Comparison of ENCODE assay signal across 30 cellular contexts in genomic region chr5:167893271-167893670, GRCh38.
"Had no signal": no experiment of that assay in that cellular context is flagged by ENCODE, and none has a peak within 500 bp of the region (broad histone marks: within the 10 kb centered on the region; RNA-seq: fewer than 3 reads in every experiment).

No MANE protein-coding gene starts in this region.

- H3K9ac ChIP-seq: parathyroid adenoma had no signal

- H3K27me3 ChIP-seq: neutrophil, ovary, right lobe of liver, spleen, suprapubic skin, testis, transverse colon, upper lobe of right lung, uterus had no signal

- H3K79me2 ChIP-seq: parathyroid adenoma had no signal

- DNase-seq: naive thymus-derived CD8-positive, alpha-beta T cell; nephron progenitor cell; nucleus accumbens; ovary; posterior cingulate gyrus; psoas muscle; right cardiac atrium; right lobe of liver; spleen; stimulated activated CD4-positive, alpha-beta T cell treated with anti-CD3 and anti-CD28 coated beads, Interleukin-12 subunit alpha, Interleukin-12 subunit beta, amount 100 ng/mL, for 4 hours; stimulated activated CD4-positive, alpha-beta T cell treated with anti-CD3 and anti-CD28 coated beads, Interleukin-1b, Interleukin-23, amount 100 ng/mL, for 48 hours; stimulated activated CD4-positive, alpha-beta T cell treated with anti-CD3 and anti-CD28 coated beads, Interleukin-4, amount 100 ng/mL, for 1 hour; stimulated activated CD4-positive, alpha-beta T cell treated with anti-CD3 and anti-CD28 coated beads, Interleukin-4, amount 100 ng/mL, for 4 hours; stimulated activated CD8-positive, alpha-beta memory T cell treated with anti-CD3 and anti-CD28 coated beads, Interleukin-4, amount 100 ng/mL, for 48 hours; stimulated activated naive CD4-positive, alpha-beta T cell; stimulated activated naive CD8-positive, alpha-beta T cell treated with anti-CD3 and anti-CD28 coated beads, Interleukin-15, amount 100 ng/mL, for 72 hours; stimulated activated naive CD8-positive, alpha-beta T cell treated with anti-CD3 and anti-CD28 coated beads, Interleukin-15, Interleukin-2, amounts not matched to agents 100 U/mL and 50 U/mL, for 24 hours; substantia nigra; testis; tibial artery; transverse colon; upper lobe of right lung; uterus had no signal

- H3K36me3 ChIP-seq: neutrophil, ovary, right lobe of liver, spleen, suprapubic skin, tibial artery, transverse colon, upper lobe of right lung, uterus had no signal

- H3K4me1 ChIP-seq: parathyroid adenoma, psoas muscle, spleen, suprapubic skin, testis, tibial artery, transverse colon, upper lobe of right lung, uterus had no signal

- H3K4me3 ChIP-seq: ovary, psoas muscle, right lobe of liver, skin epidermis, smooth muscle cell, spleen, suprapubic skin, testis, tibial artery, transverse colon, upper lobe of right lung, uterus had no signal

- H3K9me3 ChIP-seq: neutrophil, ovary, psoas muscle, right lobe of liver, spleen, suprapubic skin, testis, tibial artery, transverse colon, upper lobe of right lung, uterus had no signal

- H3K4me2 ChIP-seq: smooth muscle cell had no signal

- H3K27ac ChIP-seq: neutrophil, ovary, parathyroid adenoma, psoas muscle, right lobe of liver, skin epidermis, spleen, suprapubic skin, testis, tibial artery, transverse colon, upper lobe of right lung, uterus had no signal

- ATAC-seq: naive thymus-derived CD8-positive, alpha-beta T cell; natural killer cell treated with Interleukin-12 subunit alpha and Interleukin-12 subunit beta and Interleukin-15 and Interleukin-18, amount 100 ng/mL, for 72 hours; psoas muscle; right lobe of liver; stimulated activated memory B cell treated with anti-CD40 and anti-IgM and Interleukin-4, amounts not matched to agents 10 μg/mL and 1 μg/mL and 100 μg/mL, for 72 hours; stimulated activated naive CD8-positive, alpha-beta T cell treated with anti-CD3 and anti-CD28 coated beads, Interleukin-15, amount 100 ng/mL, for 72 hours; stimulated activated naive CD8-positive, alpha-beta T cell treated with anti-CD3 and anti-CD28 coated beads, Interleukin-15, Interleukin-2, amounts not matched to agents 100 U/mL and 50 U/mL, for 24 hours; upper lobe of right lung had no signal
